7 cellular contexts compared by ENCODE assay signal in the genomic region with DNA sequence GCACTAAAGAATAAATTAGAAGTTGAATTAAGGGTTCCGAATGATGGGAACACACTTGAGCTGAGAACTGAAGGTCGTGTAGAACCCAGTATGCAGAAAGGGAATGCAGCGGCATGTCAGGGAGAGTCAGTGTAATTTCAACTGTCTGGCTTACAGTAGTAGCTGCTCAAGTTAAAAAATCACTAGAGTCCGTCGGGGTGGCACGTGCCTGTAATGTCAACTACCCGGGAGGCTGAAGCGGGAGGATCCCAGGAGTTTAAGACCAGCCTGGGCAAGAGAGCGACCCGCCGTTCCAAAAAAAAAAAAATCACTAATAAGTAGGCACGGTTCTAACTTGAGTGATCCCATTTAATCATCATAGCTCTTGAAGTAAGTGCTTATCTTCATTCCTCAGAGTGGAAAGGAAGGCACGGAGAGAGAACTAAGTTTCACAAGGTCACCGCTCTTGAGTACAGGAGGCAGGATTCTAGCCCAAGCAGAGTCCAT. TPM values are rescaled to one million over a fixed set of nuclear protein-coding genes. Genes with fewer than 3 reads are reported as not detected.
DNase-seq lines count a peak whose midpoint lies in the region; ATAC-seq and TF ChIP-seq lines count a peak whose summit lies in the region.

No MANE protein-coding gene starts in this region.

- peak overlapping the region; percentile 99 for H3K27ac ChIP-seq in HUES48 (ENCODE audit: low read depth, low read length)
- H3K27ac ChIP-seq in spleen = peak overlapping the region; percentile 91 to 98 (median 97)

- H3K27ac Mint-ChIP-seq in activated T-helper 17 cell treated with anti-CD3 and anti-CD28 coated beads, Interleukin-2, amount 50 U/mL, for 72 hours = peak overlapping the region; percentile 99

- peak overlapping the region; percentile 97 for H3K9ac ChIP-seq in HUES48 (ENCODE audit: low read depth, low read length)

- no peak for ATAC-seq in activated T-helper 17 cell treated with anti-CD3 and anti-CD28 coated beads, Interleukin-2, amount 50 U/mL, for 72 hours (replicated peaks)

- peaks cover 45% of the 10 kb centered on the region for H3K4me1 Mint-ChIP-seq in activated T-helper 17 cell treated with anti-CD3 and anti-CD28 coated beads, Interleukin-2, amount 50 U/mL, for 72 hours

- no peak for TF ChIP-seq POLR2A in spleen (IDR thresholded peaks at IDR 0.05)

- DNase-seq in spleen (no peak), NCI-H146 treated with DMSO at 0.1 percent for 48 hours (lab: John Stamatoyannopoulos, UW; ENCODE audit: unreplicated experiment) (no peak), inferior parietal cortex (ENCODE audit: extremely low spot score) (no peak), iPS-NIHi11 (ENCODE audit: low spot score) (no peak)

- H3K9me3 ChIP-seq in HUES48 (ENCODE audit: control insufficient read depth, insufficient read depth, low read length) (no peaks in the 10 kb centered on the region), spleen (no peaks in the 10 kb centered on the region)

- peak overlapping the region; percentile 98 for H3K4me3 Mint-ChIP-seq in activated T-helper 17 cell treated with anti-CD3 and anti-CD28 coated beads, Interleukin-2, amount 50 U/mL, for 72 hours

- H3K9me3 Mint-ChIP-seq in activated T-helper 17 cell treated with anti-CD3 and anti-CD28 coated beads, Interleukin-2, amount 50 U/mL, for 72 hours = no peaks in the 10 kb centered on the region

- H3K27me3 ChIP-seq in HUES48 (ENCODE audit: control insufficient read depth, insufficient read depth, low read length) = 0 out of 2 replicates have a peak, but pooled peaks cover 8% of the 10 kb centered on the region
- H3K27me3 ChIP-seq in spleen (replicated peaks in 1 of 7) = no peaks in the 10 kb centered on the region

- H3K4me3 ChIP-seq in HUES48 (ENCODE audit: low read depth, low read length) = peak overlapping the region; percentile 92
- H3K4me3 ChIP-seq in iPS-11a (ENCODE audit: low read depth, low read length) = peak overlapping the region; percentile 33
- H3K4me3 ChIP-seq in spleen = peak overlapping the region in 6 of 8 donors; percentile 37 to 93 (median 84)

- no peaks in the 10 kb centered on the region for H3K27me3 Mint-ChIP-seq in activated T-helper 17 cell treated with anti-CD3 and anti-CD28 coated beads, Interleukin-2, amount 50 U/mL, for 72 hours

- no peak for TF ChIP-seq CTCF in spleen (IDR thresholded peaks at IDR 0.05 in 8 of 11, conservative IDR thresholded peaks at IDR 0.05 in 3 of 11)

- H3K4me1 ChIP-seq in HUES48 (ENCODE audit: control insufficient read depth, insufficient read depth, low read length) (peaks cover 10% of the 10 kb centered on the region), spleen (peaks cover 31 to 83% (median 56%) of the 10 kb centered on the region in 6 donors)

- peaks cover 51% of the 10 kb centered on the region for H3K36me3 Mint-ChIP-seq in activated T-helper 17 cell treated with anti-CD3 and anti-CD28 coated beads, Interleukin-2, amount 50 U/mL, for 72 hours (ENCODE audit: low read depth)

- intact Hi-C loops in spleen (cut with DNase I; ENCODE audit: low total_unique reads) = loop anchor here (5.0 kb wide), 1 partner anchor 75 kb away; a partner anchor contains a TSS

- H3K36me3 ChIP-seq in HUES48 (ENCODE audit: control insufficient read depth, insufficient read depth, low read length) (peaks cover 19% of the 10 kb centered on the region), spleen (peaks cover 0 to 23% (median 13%) of the 10 kb centered on the region in 6 donors)

- 46 to 61% (median 54%) methylated on average over 14 of the region's 14 CpGs for WGBS in spleen, 5 donors

RNA-seq across cellular contexts. Expression of a gene that starts 0.9 kb away (rescaled TPM):
- over 10,000 TPM in 1 of 2 donors, 1,000 to 10,000 TPM in 1; 5,785 to 10,768 TPM for total RNA-seq in activated T-helper 17 cell treated with anti-CD3 and anti-CD28 coated beads, Interleukin-2, amount 50 U/mL, for 72 hours
- over 10,000 TPM in 5 of 7 donors, 1,000 to 10,000 TPM in 2; 5,541 to 28,996 (median 23,209) TPM for total RNA-seq in spleen
- polyA plus RNA-seq in spleen = 100 to 1,000 TPM in 1 of 3 donors, 10 to 100 TPM in 1, not detected in 1; 42.1 to 285 TPM

RNA-seq across cellular contexts. Expression of a gene that starts 1.2 kb away (rescaled TPM):
- total RNA-seq in activated T-helper 17 cell treated with anti-CD3 and anti-CD28 coated beads, Interleukin-2, amount 50 U/mL, for 72 hours = 10 to 100 TPM; 17.5 to 19.8 TPM
- 10 to 100 TPM; 14.4 to 24.2 (median 20.8) TPM for total RNA-seq in spleen
- polyA plus RNA-seq in spleen = 10 to 100 TPM; 35.3 to 46.9 (median 37.0) TPM

RNA-seq across cellular contexts. Expression of a gene that starts 6.2 kb away (rescaled TPM):
- 100 to 1,000 TPM in 1 of 2 donors, 10 to 100 TPM in 1; 97.0 to 135 TPM for total RNA-seq in activated T-helper 17 cell treated with anti-CD3 and anti-CD28 coated beads, Interleukin-2, amount 50 U/mL, for 72 hours
- 10 to 100 TPM; 24.2 to 44.9 (median 27.5) TPM for total RNA-seq in spleen
- 10 to 100 TPM; 71.7 to 82.7 (median 82.7) TPM for polyA plus RNA-seq in spleen

RNA-seq across cellular contexts. Expression of a gene that starts 8.1 kb away (rescaled TPM):
- 10 to 100 TPM in 1 of 2 donors, 1 to 10 TPM in 1; 9.4 to 16.1 TPM for total RNA-seq in activated T-helper 17 cell treated with anti-CD3 and anti-CD28 coated beads, Interleukin-2, amount 50 U/mL, for 72 hours
- total RNA-seq in spleen = 1 to 10 TPM in 6 of 7 donors, under 1 TPM in 1; 0.95 to 2.8 (median 1.4) TPM
- 1 to 10 TPM in 2 of 3 donors, under 1 TPM in 1; 0.89 to 2.9 (median 1.1) TPM for polyA plus RNA-seq in spleen

RNA-seq across cellular contexts. Expression of a gene that starts 16.8 kb away (rescaled TPM):
- total RNA-seq in activated T-helper 17 cell treated with anti-CD3 and anti-CD28 coated beads, Interleukin-2, amount 50 U/mL, for 72 hours = 10 to 100 TPM in 1 of 2 donors, under 1 TPM in 1; 0.89 to 31.7 TPM
- not detected for total RNA-seq in spleen
- polyA plus RNA-seq in spleen = under 1 TPM in 2 of 3 donors, not detected in 1; 0.26 to 0.30 TPM

Comparison
In these comparisons a context has a peak if more than half of its experiments do, and no peak if none do; other contexts are left out.
1. H3K4me3 ChIP-seq: peak in every context shown above with its lines; median percentile 92 in HUES48; 84 in spleen; 33 in iPS-11a.